9 cellular contexts compared by ENCODE assay signal in genomic region chr22:24244144-24244787, GRCh38.
A peak's percentile ranks its signal among the peaks of the same experiment; 100 is the strongest.
DNase-seq lines count a peak whose midpoint lies in the region; ATAC-seq lines count a peak whose summit lies in the region.
"Had no signal": no experiment of that assay in that cellular context is flagged by ENCODE, and none has a peak within 500 bp of the region (broad histone marks: within the 10 kb centered on the region; RNA-seq: fewer than 3 reads in every experiment).

No MANE protein-coding gene starts in this region.

- peak in 51 of 76 experiments; percentile 8 to 73 (median 34) for DNase-seq in HUDEP-2 (lab: John Stamatoyannopoulos, UW; ENCODE audit: unreplicated experiment in 76 of 76)
- peak; percentile 77 for DNase-seq in amniotic epithelial cell (ENCODE audit: low read depth)
- peak; percentile 1 for DNase-seq in iPS-NIHi11 (ENCODE audit: low spot score)
- DNase-seq in substantia nigra (lab: John Stamatoyannopoulos, UW) = no peak
- DNase-seq: stimulated activated CD4-positive, alpha-beta T cell treated with anti-CD3 and anti-CD28 coated beads, Interleukin-12 subunit alpha, Interleukin-12 subunit beta, amount 100 ng/mL, for 4 hours had no signal

- ATAC-seq in activated CD4-positive, CD25-positive, alpha-beta regulatory T cell treated with anti-CD3 and anti-CD28 coated beads, Interleukin-2, amount 50 U/mL, for 24 hours = no peak
- ATAC-seq in HG03025 (IDR thresholded peaks at IDR 0.05; ENCODE audit: low FRiP score, unreplicated experiment) = no peak
- ATAC-seq in GM19467 (IDR thresholded peaks at IDR 0.05; ENCODE audit: unreplicated experiment) = no peak

- H3K27ac ChIP-seq in substantia nigra (ENCODE audit: low read depth, low read length, poor library complexity, severe bottlenecking) = peak overlapping the region; percentile 21
- H3K27ac ChIP-seq: VCaP had no signal

Comparison
In these comparisons a context has a peak if more than half of its experiments do, and no peak if none do; other contexts are left out.
1. DNase-seq: peak in HUDEP-2 (51 of 76), amniotic epithelial cell (single experiment) and iPS-NIHi11 (single experiment); none in substantia nigra (0 of 49).